ENCODE assay signal across 18 cellular contexts in the genomic region with DNA sequence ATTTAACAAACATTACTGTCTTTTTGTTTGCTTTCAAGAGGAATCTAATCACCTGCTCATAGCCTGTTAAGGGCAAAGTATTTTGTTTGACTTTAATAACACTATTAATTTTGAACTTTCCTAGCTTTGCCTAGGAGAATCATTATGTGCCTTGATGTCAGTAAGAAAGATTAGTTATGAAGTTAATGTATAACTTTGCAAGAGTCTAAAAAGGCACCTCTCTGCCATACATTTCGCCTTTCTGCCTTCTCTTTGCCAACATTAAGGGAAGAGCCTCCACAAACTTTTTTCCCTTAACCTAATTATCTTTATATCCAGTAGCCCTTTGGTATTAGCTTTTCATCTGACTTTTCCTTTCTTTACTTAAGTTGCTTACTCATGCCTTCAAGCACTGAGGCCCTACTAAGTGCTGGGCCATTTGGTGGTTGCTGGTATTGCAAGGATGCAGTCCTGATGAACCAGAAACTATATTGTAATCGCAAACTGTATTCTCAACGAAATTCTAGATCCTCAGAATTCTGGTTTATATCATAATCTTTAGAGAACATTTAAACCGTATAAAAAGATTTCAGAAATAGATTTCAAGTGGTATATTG.
DNase-seq lines count a peak whose midpoint lies in the region; ATAC-seq, FAIRE-seq and TF ChIP-seq lines count a peak whose summit lies in the region.
"Had no signal": no experiment of that assay in that cellular context is flagged by ENCODE, and none has a peak within 500 bp of the region (broad histone marks: within the 10 kb centered on the region; RNA-seq: fewer than 3 reads in every experiment).

No MANE protein-coding gene starts in this region.

- H3K27me3 ChIP-seq in mammary epithelial cell (ENCODE audit: insufficient read depth, low read length) (no peaks in the 10 kb centered on the region), breast epithelium (no peaks in the 10 kb centered on the region), K562 (ENCODE audit: control insufficient read depth in 2 of 2, insufficient read depth in 2 of 2, low read length in 2 of 2) (no peaks in the 10 kb centered on the region), liver (ENCODE audit: control insufficient read depth in 4 of 4, insufficient read depth in 4 of 4, low read length in 3 of 4) (no peaks in the 10 kb centered on the region), small intestine (ENCODE audit: control insufficient read depth in 2 of 2, insufficient read depth in 2 of 2, low read length in 2 of 2) (no peaks in the 10 kb centered on the region), A673 (replicated peaks; ENCODE audit: insufficient read depth, low read depth, low read length, poor library complexity) (no peaks in the 10 kb centered on the region)
- H3K27me3 ChIP-seq: BLaER1 treated with 17β-estradiol and CSF1 and Interleukin-3, amounts not matched to agents 10 nM and 100 nM had no signal

- no peak for TF ChIP-seq EP300 in K562 (IDR thresholded peaks at IDR 0.05; ENCODE audit: low read length)

- H3K4me3 ChIP-seq in mammary epithelial cell (replicated peaks in 1 of 3; ENCODE audit: insufficient read depth in 1 of 3, low read depth in 2 of 3, low read length in 3 of 3) (no peak overlapping the region), breast epithelium (no peak overlapping the region), K562 (no peak overlapping the region), liver (ENCODE audit: low read depth in 1 of 3, low read length in 3 of 3) (peak overlapping the region in 1 of 3 donors; percentile 8), small intestine (ENCODE audit: low read depth in 1 of 2, low read length in 2 of 2) (no peak overlapping the region), A673 (ENCODE audit: low read depth, low read length, poor library complexity, severe bottlenecking) (no peak overlapping the region)
- H3K4me3 ChIP-seq: BLaER1 treated with 17β-estradiol and CSF1 and Interleukin-3, amounts not matched to agents 10 nM and 100 nM had no signal

- in situ Hi-C loops in mammary epithelial cell (cut with MboI; ENCODE audit: low sequenced_read_pairs in 2 of 2) (no loop called here), K562 (cut with MboI) (no loop called here)

- H3K79me2 ChIP-seq in mammary epithelial cell (ENCODE audit: insufficient read depth, low read length), result peaks cover 91% of the 10 kb centered on the region
- peaks cover 86% of the 10 kb centered on the region for H3K79me2 ChIP-seq in K562 (ENCODE audit: control insufficient read depth, insufficient read depth, low read length)

- TF ChIP-seq CTCF in mammary epithelial cell (conservative IDR thresholded peaks at IDR 0.05 in 1 of 2, IDR thresholded peaks at IDR 0.05 in 1 of 2; ENCODE audit: extremely low read depth in 1 of 2, insufficient read depth in 1 of 2, low read depth in 1 of 2, low read length in 2 of 2) (no peak), breast epithelium (IDR thresholded peaks at IDR 0.05) (no peak), K562 (IDR thresholded peaks at IDR 0.05 in 2 of 3, conservative IDR thresholded peaks at IDR 0.05 in 1 of 3; ENCODE audit: insufficient read depth in 2 of 3, low read depth in 1 of 3, low read length in 3 of 3) (no peak), liver (IDR thresholded peaks at IDR 0.05; ENCODE audit: low read depth, low read length, missing input control) (no peak), A673 (conservative IDR thresholded peaks at IDR 0.05; ENCODE audit: low read depth, low read length) (no peak)

- ATAC-seq in K562, result no peak

- H3K27ac ChIP-seq in mammary epithelial cell (ENCODE audit: insufficient read depth, low read depth, low read length), result no peak overlapping the region
- H3K27ac ChIP-seq in breast epithelium, result no peak overlapping the region
- H3K27ac ChIP-seq in K562 (ENCODE audit: extremely low read depth, low read depth, low read length), result no peak overlapping the region
- H3K27ac ChIP-seq in liver (ENCODE audit: low read depth in 1 of 2, low read length in 2 of 2), result peak overlapping the region; percentile 42 to 48
- H3K27ac ChIP-seq in small intestine (ENCODE audit: low read depth in 1 of 2, low read length in 1 of 2), result no peak overlapping the region
- no peak overlapping the region for H3K27ac ChIP-seq in A673 (ENCODE audit: low read depth, low read length, poor library complexity, severe bottlenecking)
- H3K27ac ChIP-seq: BLaER1 treated with 17β-estradiol and CSF1 and Interleukin-3, amounts not matched to agents 10 nM and 100 nM had no signal

- no TSS peak for BruUV-seq in mammary epithelial cell (replicated peaks; lab: Mats Ljungman, UMichigan)
- BruUV-seq in K562 (replicated peaks; lab: Mats Ljungman, UMichigan), result no TSS peak
- no TSS peak for BruUV-seq in A673 (replicated peaks; lab: Mats Ljungman, UMichigan)

- H3K4me2 ChIP-seq in mammary epithelial cell (ENCODE audit: insufficient read depth, low read depth, low read length) (no peak overlapping the region), K562 (ENCODE audit: insufficient read depth, low read length) (no peak overlapping the region)
- H3K4me2 ChIP-seq: BLaER1 treated with 17β-estradiol and CSF1 and Interleukin-3, amounts not matched to agents 10 nM and 100 nM; SK-N-SH had no signal

- no peaks in the 10 kb centered on the region for H3K9me1 ChIP-seq in K562 (ENCODE audit: control insufficient read depth, insufficient read depth, low read length)

- H3K9me3 ChIP-seq in mammary epithelial cell (replicated peaks; ENCODE audit: insufficient read depth, low read length) (no peaks in the 10 kb centered on the region), breast epithelium (no peaks in the 10 kb centered on the region), K562 (replicated peaks; ENCODE audit: control insufficient read depth, insufficient read depth, low read depth, low read length) (no peaks in the 10 kb centered on the region), liver (ENCODE audit: control insufficient read depth in 4 of 4, low read length in 3 of 4) (no peaks in the 10 kb centered on the region), small intestine (ENCODE audit: control insufficient read depth, low read depth) (no peaks in the 10 kb centered on the region), A673 (ENCODE audit: low read depth, low read length, poor library complexity, severe bottlenecking) (no peaks in the 10 kb centered on the region)
- H3K9me3 ChIP-seq: SK-N-SH had no signal

- TF ChIP-seq POLR2A in breast epithelium (IDR thresholded peaks at IDR 0.05) (no peak), K562 (conservative IDR thresholded peaks at IDR 0.05) (no peak)

- H3K36me3 ChIP-seq in mammary epithelial cell (ENCODE audit: insufficient read depth, low read length) (no peaks in the 10 kb centered on the region), breast epithelium (no peaks in the 10 kb centered on the region), K562 (ENCODE audit: control insufficient read depth, insufficient read depth, low read length) (peaks cover 20% of the 10 kb centered on the region; the same call in 2 of the 3 replicates), liver (ENCODE audit: control insufficient read depth in 4 of 4, insufficient read depth in 3 of 4, low read depth in 1 of 4, low read length in 3 of 4) (peaks cover 0 to 2% (median 0%) of the 10 kb centered on the region in 4 donors), small intestine (ENCODE audit: control insufficient read depth in 2 of 2, insufficient read depth in 2 of 2, low read length in 2 of 2) (peaks cover 0 to 1% of the 10 kb centered on the region in 2 donors), A673 (ENCODE audit: insufficient read depth, low read length, poor library complexity, severe bottlenecking) (no peaks in the 10 kb centered on the region)

- dilution Hi-C loops in mammary epithelial cell (cut with HindIII; ENCODE audit: low sequenced_read_pairs), result no loop called here

- TF ChIP-seq RAD21 in K562 (CRISPR knock-in tag; conservative IDR thresholded peaks at IDR 0.05 in 1 of 2, IDR thresholded peaks at IDR 0.05 in 1 of 2), result no peak
- no peak for TF ChIP-seq RAD21 in liver (IDR thresholded peaks at IDR 0.05)

- H3K9ac ChIP-seq in mammary epithelial cell (ENCODE audit: insufficient read depth, low read length) (peak overlapping the region; percentile 3), K562 (ENCODE audit: insufficient read depth in 1 of 2, low read depth in 2 of 2, low read length in 2 of 2) (no peak overlapping the region), liver (ENCODE audit: low read depth in 1 of 2, low read length in 2 of 2) (no peak overlapping the region)
- H3K9ac ChIP-seq: BLaER1 treated with 17β-estradiol and CSF1 and Interleukin-3, amounts not matched to agents 10 nM and 100 nM; SK-N-SH had no signal

- H3K4me1 ChIP-seq in mammary epithelial cell (ENCODE audit: insufficient read depth, low read length) (no peaks in the 10 kb centered on the region), breast epithelium (no peaks in the 10 kb centered on the region), K562 (replicated peaks in 1 of 2; ENCODE audit: control insufficient read depth in 2 of 2, insufficient read depth in 2 of 2, low read length in 2 of 2) (peaks cover 0 to under 1% of the 10 kb centered on the region in 2 experiments; a peak in 1 of 5 replicates), liver (ENCODE audit: control insufficient read depth in 4 of 4, insufficient read depth in 4 of 4, low read length in 3 of 4) (peaks cover 7 to 23% (median 10%) of the 10 kb centered on the region in 4 donors), small intestine (ENCODE audit: control insufficient read depth in 2 of 2, insufficient read depth in 1 of 2, low read depth in 1 of 2, low read length in 1 of 2) (peaks cover 2 to 6% of the 10 kb centered on the region in 2 donors), A673 (ENCODE audit: insufficient read depth, low read length, poor library complexity, severe bottlenecking) (peaks cover 6% of the 10 kb centered on the region)

- H4K20me1 ChIP-seq in mammary epithelial cell (ENCODE audit: insufficient read depth, low read length), result no peaks in the 10 kb centered on the region
- peaks cover 3% of the 10 kb centered on the region for H4K20me1 ChIP-seq in K562 (replicated peaks; ENCODE audit: control insufficient read depth, insufficient read depth, low read length)

- intact Hi-C loops in mammary epithelial cell (cut with micrococcal nuclease), result no loop called here
- intact Hi-C loops in breast epithelium (cut with DNase I; ENCODE audit: low total_unique reads), result no loop called here
- intact Hi-C loops in K562 (cut with micrococcal nuclease), result no loop called here
- intact Hi-C loops in A673 (cut with micrococcal nuclease; ENCODE audit: unreplicated experiment), result no loop called here

- WGBS in mammary epithelial cell (ENCODE audit: low coverage, missing lambda C conversion rate), result 96% methylated on average over 4 of the region's 4 CpGs
- 86% methylated on average over 4 of the region's 4 CpGs for WGBS in K562 (ENCODE audit: insufficient coverage, low coverage, missing lambda C conversion rate)
- WGBS in liver, result 86% methylated on average over 4 of the region's 4 CpGs
- WGBS in small intestine, 3 donors, result 65 to 88% (median 72%) methylated on average over 4 of the region's 4 CpGs

- CTCF ChIA-PET in mammary epithelial cell (lab: Charles Lee; ENCODE audit: low non-redundant PET) (no interaction called here), K562 (lab: Yijun Ruan, JAX; ENCODE audit: low intra/inter-chr PET ratio) (no interaction called here), A673 (lab: Charles Lee) (no interaction called here)

- POLR2A ChIA-PET in K562 (lab: Yijun Ruan, JAX) (interaction anchor here (0.6 to 1.1 kb wide), 3 partner anchors 9 to 95 kb away, joined by 3 to 4 read pairs (median 3); no protein-coding TSS in a partner anchor), A673 (lab: Charles Lee; ENCODE audit: low non-redundant PET) (no interaction called here)

- H2AFZ ChIP-seq in mammary epithelial cell (ENCODE audit: low read depth, low read length), result no peak overlapping the region
- H2AFZ ChIP-seq in K562 (ENCODE audit: low read depth, low read length), result no peak overlapping the region

- FAIRE-seq in K562 (lab: Jason Lieb, UNC) (no peak), small intestine (lab: Jason Lieb, UNC) (no peak)
- FAIRE-seq: A204.1 had no signal

- DNase-seq in mammary epithelial cell, result no peak
- no peak for DNase-seq in breast epithelium (ENCODE audit: low spot score in 2 of 2)
- no peak for DNase-seq in K562 (ENCODE audit: extremely low read depth in 1 of 4, low spot score in 3 of 4)
- peak; percentile 19 for DNase-seq in small intestine
- no peak for DNase-seq in SHP77 treated with DMSO at 0.1 percent for 48 hours (lab: John Stamatoyannopoulos, UW)
- DNase-seq in A673 (ENCODE audit: low spot score), result no peak
- DNase-seq in NCI-H1930 (lab: John Stamatoyannopoulos, UW), result no peak
- DNase-seq: DND-41, H9, NCI-H1105 treated with DMSO at 0.1 percent for 48 hours, NCI-H1694, NCI-H345, NCI-H524 treated with DMSO at 0.1 percent for 48 hours, SHP77, SK-N-SH had no signal

Comparison
In these comparisons a context has a peak if more than half of its experiments do, and no peak if none do; other contexts are left out.
1. H3K27ac ChIP-seq: peak in liver (2 of 2); none in mammary epithelial cell (single experiment), breast epithelium (0 of 2), K562 (single experiment), small intestine (0 of 2) and A673 (single experiment).